Comparison of ENCODE assay signal across 15 cellular contexts in the genomic region with DNA sequence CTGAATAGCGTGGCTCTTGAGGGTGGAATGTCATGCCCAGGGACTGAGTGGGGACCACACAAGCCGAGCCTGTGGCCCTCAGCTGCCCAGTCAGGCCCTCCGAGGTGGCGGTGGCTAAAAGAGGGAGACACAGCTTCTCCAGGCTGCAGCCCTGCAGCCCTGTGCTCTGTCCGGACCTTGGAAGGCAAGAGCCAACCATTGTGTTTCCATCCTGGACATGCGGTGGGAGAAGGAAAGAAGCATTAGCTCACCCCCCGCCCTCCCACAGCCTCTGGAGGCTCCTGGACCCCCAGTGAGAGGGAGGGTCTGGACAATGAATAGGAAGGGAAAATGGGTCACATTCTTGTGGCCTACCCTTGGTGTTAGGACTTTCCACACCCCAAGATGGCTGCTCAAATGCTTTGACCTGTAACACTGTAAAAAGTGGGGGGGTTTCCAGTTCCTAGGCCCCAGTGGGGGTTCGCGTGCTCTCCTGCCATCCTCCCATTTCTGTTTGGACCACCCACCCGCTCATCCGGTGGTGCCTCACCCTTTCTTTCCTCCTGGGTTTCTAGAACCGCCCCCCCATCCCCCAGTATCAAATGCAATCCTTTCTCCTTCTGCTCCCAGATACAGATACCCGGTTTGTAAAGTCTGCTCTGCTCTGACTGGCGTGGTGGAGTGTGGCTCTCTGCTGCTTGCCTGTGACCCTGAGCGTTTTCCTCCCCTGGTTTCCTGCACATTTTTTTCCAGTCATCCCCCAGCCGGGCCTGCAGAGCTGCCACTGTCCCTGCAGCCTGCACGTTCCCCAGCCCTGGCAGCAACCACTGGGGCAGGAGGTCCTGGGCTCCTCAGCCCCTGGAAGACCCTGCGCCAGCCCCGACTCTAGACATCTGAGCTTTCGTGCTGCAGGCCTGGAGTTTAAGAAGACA.
"Had no signal": no experiment of that assay in that cellular context is flagged by ENCODE, and none has a peak within 500 bp of the region (broad histone marks: within the 10 kb centered on the region; RNA-seq: fewer than 3 reads in every experiment).

No MANE protein-coding gene starts in this region.

- H3K4me3 ChIP-seq: colonic mucosa, gastroesophageal sphincter, hepatocyte, sigmoid colon, suprapubic skin had no signal

- H3K36me3 ChIP-seq: colonic mucosa, gastroesophageal sphincter, sigmoid colon, suprapubic skin had no signal

- H3K27me3 ChIP-seq: colonic mucosa, gastroesophageal sphincter, hepatocyte, sigmoid colon, suprapubic skin had no signal

- H3K9me3 ChIP-seq: colonic mucosa, gastroesophageal sphincter, sigmoid colon, suprapubic skin had no signal

- H3K4me2 ChIP-seq: hepatocyte had no signal

- H2AFZ ChIP-seq: hepatocyte had no signal

- H3K4me1 ChIP-seq: colonic mucosa had no signal

- H3K79me2 ChIP-seq: hepatocyte had no signal

- DNase-seq: activated effector memory CD4-positive, alpha-beta T cell treated with Interleukin-2 at 50 U/mL for 16 hours; activated naive CD8-positive, alpha-beta T cell treated with anti-CD3 and anti-CD28 coated beads, Interleukin-2, amount 10 ng/mL, durations not matched to agents 7 days and 5 days; activated T-cell treated with anti-CD3 and anti-CD28 coated beads, Interleukin-2, amount 50 U/mL, for 24 hours; colonic mucosa; effector CD8-positive, alpha-beta T cell; kidney glomerular epithelial cell; naive thymus-derived CD4-positive, alpha-beta T cell; nucleus accumbens; sigmoid colon; stimulated activated CD4-positive, alpha-beta T cell treated with anti-CD3 and anti-CD28 coated beads, Interleukin-2, amount 100 ng/mL, for 48 hours; stimulated activated naive CD8-positive, alpha-beta T cell treated with anti-CD3 and anti-CD28 coated beads, Interleukin-15, Interleukin-2, amounts not matched to agents 100 U/mL and 50 U/mL, for 24 hours; T-helper 17 cell had no signal

- ATAC-seq: gastroesophageal sphincter; naive thymus-derived CD4-positive, alpha-beta T cell; stimulated activated naive CD8-positive, alpha-beta T cell treated with anti-CD3 and anti-CD28 coated beads, Interleukin-15, Interleukin-2, amounts not matched to agents 100 U/mL and 50 U/mL, for 24 hours; T-helper 17 cell had no signal

- H3K27ac ChIP-seq: colonic mucosa, gastroesophageal sphincter, hepatocyte, sigmoid colon, suprapubic skin had no signal
